In the genomic region with DNA sequence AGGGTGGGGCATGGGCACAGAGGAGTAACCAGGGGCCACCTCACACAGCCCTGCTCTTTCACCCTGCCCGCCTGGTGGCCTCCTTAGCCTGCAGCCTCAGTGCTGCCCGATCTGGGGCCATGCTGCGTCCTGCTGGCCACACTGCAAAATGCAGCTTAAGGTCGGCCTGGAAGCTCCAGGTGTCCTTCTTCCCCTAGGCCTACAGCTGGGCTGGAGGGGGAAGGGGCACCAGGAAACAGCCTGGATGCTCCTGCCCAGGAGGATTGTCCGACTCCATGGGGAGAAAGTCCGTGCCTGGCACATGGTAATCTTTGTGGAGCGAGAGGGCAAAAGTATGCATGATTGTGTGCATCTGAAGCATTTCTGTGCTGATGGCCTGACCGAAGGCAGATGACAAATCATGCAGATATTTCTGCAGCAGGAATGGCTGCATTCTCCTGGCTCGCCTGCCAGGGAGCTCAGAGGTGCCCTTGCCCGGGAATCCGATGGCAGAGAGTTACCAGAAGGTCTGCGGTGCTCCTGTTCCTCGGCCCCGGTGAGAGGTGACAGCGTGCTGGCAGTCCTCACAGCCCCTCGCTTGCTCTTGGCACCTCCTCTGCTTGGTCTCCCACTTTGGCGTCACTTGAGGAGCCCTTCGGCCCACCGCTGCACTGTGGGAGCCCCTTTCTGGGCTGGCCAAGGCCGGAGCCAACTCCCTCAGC, we compare ENCODE assay signal across 8 cellular contexts. TPM values are rescaled to one million over a fixed set of nuclear protein-coding genes. Genes with fewer than 3 reads are reported as not detected.
DNase-seq lines count a peak whose midpoint lies in the region; ATAC-seq, FAIRE-seq and TF ChIP-seq lines count a peak whose summit lies in the region.

No MANE protein-coding gene starts in this region.

- no peak for TF ChIP-seq POLR2A in endothelial cell of umbilical vein (IDR thresholded peaks at IDR 0.05; ENCODE audit: low read depth, low read length)

- H3K79me2 ChIP-seq in OCI-LY1 (ENCODE audit: insufficient read depth, low read length) (no peaks in the 10 kb centered on the region), endothelial cell of umbilical vein (ENCODE audit: control insufficient read depth, insufficient read depth, low read length) (no peaks in the 10 kb centered on the region), trophoblast cell (ENCODE audit: control insufficient read depth, insufficient read depth, low read length, poor library complexity) (no peaks in the 10 kb centered on the region)

- TF ChIP-seq CTCF in OCI-LY1 (IDR thresholded peaks at IDR 0.05; ENCODE audit: low read length): peak; percentile 23; the same call in 1 of the 2 replicates
- TF ChIP-seq CTCF in endothelial cell of umbilical vein (IDR thresholded peaks at IDR 0.05; ENCODE audit: extremely low read depth in 1 of 2, insufficient read depth in 1 of 2, low read depth in 1 of 2, low read length in 2 of 2): peak; percentile 24 to 57

- dilution Hi-C loops in endothelial cell of umbilical vein (cut with MboI; ENCODE audit: extremely low pct_ligation_motif_present, low sequenced_read_pairs): no loop called here

- H4K12ac ChIP-seq in trophoblast cell (ENCODE audit: low read depth, low read length): no peak overlapping the region

- peaks cover 4% of the 10 kb centered on the region for H3K27me3 Mint-ChIP-seq in activated naive CD8-positive, alpha-beta T cell treated with anti-CD3 and anti-CD28 coated beads, Interleukin-2, amount 10 ng/mL, durations not matched to agents 7 days and 5 days
- H3K27me3 Mint-ChIP-seq in activated naive CD8-positive, alpha-beta T cell treated with anti-CD3 and anti-CD28 coated beads for 36 hours: no peaks in the 10 kb centered on the region

- H3K79me1 ChIP-seq in trophoblast cell (ENCODE audit: low read length): no peaks in the 10 kb centered on the region

- H2BK12ac ChIP-seq in trophoblast cell (ENCODE audit: low read length): no peak overlapping the region

- no peak overlapping the region for H3K4me3 ChIP-seq in OCI-LY1 (ENCODE audit: low read depth, low read length, poor library complexity, severe bottlenecking)
- no peak overlapping the region for H3K4me3 ChIP-seq in endothelial cell of umbilical vein (replicated peaks in 1 of 3; ENCODE audit: insufficient read depth in 1 of 3, low read depth in 1 of 3, low read length in 3 of 3)
- no peak overlapping the region for H3K4me3 ChIP-seq in trophoblast cell (ENCODE audit: low read depth, low read length)

- no peaks in the 10 kb centered on the region for H3K36me3 Mint-ChIP-seq in activated naive CD8-positive, alpha-beta T cell treated with anti-CD3 and anti-CD28 coated beads, Interleukin-2, amount 10 ng/mL, durations not matched to agents 7 days and 5 days
- H3K36me3 Mint-ChIP-seq in activated naive CD8-positive, alpha-beta T cell treated with anti-CD3 and anti-CD28 coated beads for 36 hours: no peaks in the 10 kb centered on the region

- H3K27ac ChIP-seq in OCI-LY1 (ENCODE audit: low read depth, low read length, poor library complexity, severe bottlenecking): no peak overlapping the region
- H3K27ac ChIP-seq in endothelial cell of umbilical vein (ENCODE audit: insufficient read depth, low read depth, low read length): no peak overlapping the region
- no peak overlapping the region for H3K27ac ChIP-seq in trophoblast cell (ENCODE audit: low read depth, low read length)

- H3K14ac ChIP-seq in trophoblast cell (ENCODE audit: low read length): no peak overlapping the region

- WGBS in trophoblast cell (ENCODE audit: extremely low coverage, insufficient coverage, insufficient read length): no CpG with 5 or more reads among the region's 20 CpGs

- no peak overlapping the region for H3K23ac ChIP-seq in trophoblast cell (ENCODE audit: low read length)

- no peak overlapping the region for H4K91ac ChIP-seq in trophoblast cell (ENCODE audit: low read depth, low read length)

- H2AK5ac ChIP-seq in trophoblast cell (ENCODE audit: low read length): no peak overlapping the region

- H4K8ac ChIP-seq in trophoblast cell (ENCODE audit: low read depth, low read length): no peak overlapping the region

- no peak overlapping the region for H2BK120ac ChIP-seq in trophoblast cell (ENCODE audit: insufficient read depth, low read length, poor library complexity)

- no peaks in the 10 kb centered on the region for H3F3A ChIP-seq in OCI-LY1 (ENCODE audit: insufficient read depth, low read length)

- intact Hi-C loops in endothelial cell of umbilical vein (cut with micrococcal nuclease): loop anchor here (1.0 kb wide), 1 partner anchor 459 kb away; no protein-coding TSS in a partner anchor

- H3K9me2 ChIP-seq in OCI-LY1 (ENCODE audit: low read depth, low read length): no peaks in the 10 kb centered on the region

- no peak overlapping the region for H3K4me3 Mint-ChIP-seq in activated naive CD8-positive, alpha-beta T cell treated with anti-CD3 and anti-CD28 coated beads, Interleukin-2, amount 10 ng/mL, durations not matched to agents 7 days and 5 days
- H3K4me3 Mint-ChIP-seq in activated naive CD8-positive, alpha-beta T cell treated with anti-CD3 and anti-CD28 coated beads for 36 hours: no peak overlapping the region

- H3K36me3 ChIP-seq in OCI-LY1 (ENCODE audit: insufficient read depth, low read length) (no peaks in the 10 kb centered on the region), endothelial cell of umbilical vein (ENCODE audit: control insufficient read depth in 2 of 2, extremely low read depth in 1 of 2, insufficient read depth in 2 of 2, low read length in 2 of 2) (no peaks in the 10 kb centered on the region), trophoblast cell (ENCODE audit: control insufficient read depth in 1 of 2, insufficient read depth in 2 of 2, low read length in 2 of 2) (no peaks in the 10 kb centered on the region)

- ATAC-seq in activated naive CD8-positive, alpha-beta T cell treated with anti-CD3 and anti-CD28 coated beads, Interleukin-2, amount 10 ng/mL, durations not matched to agents 7 days and 5 days (ENCODE audit: low read depth): peak; percentile 67
- ATAC-seq in GM18502 (IDR thresholded peaks at IDR 0.05; ENCODE audit: poor library complexity, unreplicated experiment): no peak
- no peak for ATAC-seq in HG02973 (IDR thresholded peaks at IDR 0.05; ENCODE audit: unreplicated experiment)

- no peaks in the 10 kb centered on the region for H3K9me3 Mint-ChIP-seq in activated naive CD8-positive, alpha-beta T cell treated with anti-CD3 and anti-CD28 coated beads, Interleukin-2, amount 10 ng/mL, durations not matched to agents 7 days and 5 days
- H3K9me3 Mint-ChIP-seq in activated naive CD8-positive, alpha-beta T cell treated with anti-CD3 and anti-CD28 coated beads for 36 hours: peaks cover 2% of the 10 kb centered on the region

- POLR2A ChIA-PET in activated naive CD8-positive, alpha-beta T cell treated with anti-CD3 and anti-CD28 coated beads, Interleukin-2, amount 10 ng/mL, durations not matched to agents 7 days and 5 days (lab: Charles Lee): no interaction called here
- POLR2A ChIA-PET in endothelial cell of umbilical vein (lab: Charles Lee): no interaction called here

- H3K4me1 ChIP-seq in OCI-LY1 (ENCODE audit: insufficient read depth, low read length, severe bottlenecking): peaks cover 10% of the 10 kb centered on the region
- no peaks in the 10 kb centered on the region for H3K4me1 ChIP-seq in endothelial cell of umbilical vein (ENCODE audit: control insufficient read depth, extremely low read depth, insufficient read depth, low read length)
- H3K4me1 ChIP-seq in trophoblast cell (ENCODE audit: control insufficient read depth in 1 of 2, insufficient read depth in 2 of 2, low read length in 2 of 2): peaks cover 5 to 11% of the 10 kb centered on the region in 2 experiments

- H3K4me2 ChIP-seq in OCI-LY1 (ENCODE audit: low read length): no peak overlapping the region
- no peak overlapping the region for H3K4me2 ChIP-seq in endothelial cell of umbilical vein (ENCODE audit: insufficient read depth, low read length)
- H3K4me2 ChIP-seq in trophoblast cell (ENCODE audit: low read length): no peak overlapping the region

- H3K4me1 Mint-ChIP-seq in activated naive CD8-positive, alpha-beta T cell treated with anti-CD3 and anti-CD28 coated beads, Interleukin-2, amount 10 ng/mL, durations not matched to agents 7 days and 5 days: peaks cover 19% of the 10 kb centered on the region
- peaks cover 16% of the 10 kb centered on the region for H3K4me1 Mint-ChIP-seq in activated naive CD8-positive, alpha-beta T cell treated with anti-CD3 and anti-CD28 coated beads for 36 hours

- H3K27ac Mint-ChIP-seq in activated naive CD8-positive, alpha-beta T cell treated with anti-CD3 and anti-CD28 coated beads, Interleukin-2, amount 10 ng/mL, durations not matched to agents 7 days and 5 days: peak overlapping the region; percentile 34
- H3K27ac Mint-ChIP-seq in activated naive CD8-positive, alpha-beta T cell treated with anti-CD3 and anti-CD28 coated beads for 36 hours: no peak overlapping the region

- no peak overlapping the region for H3K4ac ChIP-seq in trophoblast cell (ENCODE audit: low read depth, low read length)

- H2BK5ac ChIP-seq in trophoblast cell (ENCODE audit: low read depth, low read length, poor library complexity): no peak overlapping the region

- CTCF ChIA-PET in endothelial cell of umbilical vein (lab: Charles Lee): interaction anchor here (0.6 to 3.6 kb wide), 11 partner anchors 10 to 465 kb away, joined by 3 to 13 read pairs (median 4); a partner anchor contains a TSS

- H3K9ac ChIP-seq in OCI-LY1 (ENCODE audit: low read length) (no peak overlapping the region), endothelial cell of umbilical vein (replicated peaks; ENCODE audit: extremely low read depth, insufficient read depth, low read length) (no peak overlapping the region), trophoblast cell (ENCODE audit: low read length) (no peak overlapping the region)

- no peaks in the 10 kb centered on the region for H3K9me3 ChIP-seq in OCI-LY1 (ENCODE audit: low read length)
- no peaks in the 10 kb centered on the region for H3K9me3 ChIP-seq in endothelial cell of umbilical vein (replicated peaks; ENCODE audit: control insufficient read depth, insufficient read depth, low read length)
- H3K9me3 ChIP-seq in trophoblast cell (ENCODE audit: insufficient read depth, low read depth, low read length): peaks cover 2% of the 10 kb centered on the region

- H3K18ac ChIP-seq in trophoblast cell (ENCODE audit: low read length): no peak overlapping the region

- DNase-seq in activated naive CD8-positive, alpha-beta T cell treated with anti-CD3 and anti-CD28 coated beads, Interleukin-2, amount 10 ng/mL, durations not matched to agents 7 days and 5 days: peak; percentile 57
- no peak for DNase-seq in activated naive CD8-positive, alpha-beta T cell treated with anti-CD3 and anti-CD28 coated beads for 36 hours
- DNase-seq in endothelial cell of umbilical vein (ENCODE audit: low read depth, low spot score) (no peak), trophoblast cell (peak; percentile 70 to 89), NCI-H524 treated with DMSO at 0.1 percent for 48 hours (lab: John Stamatoyannopoulos, UW) (no peak)

- H3K27me3 ChIP-seq in OCI-LY1 (ENCODE audit: insufficient read depth, low read length) (no peaks in the 10 kb centered on the region), endothelial cell of umbilical vein (ENCODE audit: control insufficient read depth in 2 of 2, insufficient read depth in 2 of 2, low read length in 2 of 2) (no peaks in the 10 kb centered on the region), trophoblast cell (ENCODE audit: insufficient read depth, low read length) (no peaks in the 10 kb centered on the region)

- H3K9me1 ChIP-seq in endothelial cell of umbilical vein (replicated peaks; ENCODE audit: control insufficient read depth, extremely low read depth, insufficient read depth, low read length): no peaks in the 10 kb centered on the region

- no TSS peak for BruUV-seq in endothelial cell of umbilical vein (replicated peaks; lab: Mats Ljungman, UMichigan)

- no peaks in the 10 kb centered on the region for H4K20me1 ChIP-seq in OCI-LY1 (ENCODE audit: insufficient read depth, low read length)
- no peaks in the 10 kb centered on the region for H4K20me1 ChIP-seq in endothelial cell of umbilical vein (replicated peaks; ENCODE audit: control insufficient read depth, extremely low read depth, insufficient read depth, low read length)

- H2AFZ ChIP-seq in OCI-LY1 (ENCODE audit: low read length) (no peak overlapping the region), endothelial cell of umbilical vein (ENCODE audit: low read depth, low read length) (no peak overlapping the region), trophoblast cell (ENCODE audit: insufficient read depth, low read length, poor library complexity) (no peak overlapping the region)

- FAIRE-seq in endothelial cell of umbilical vein (lab: Jason Lieb, UNC): peak; percentile 44

RNA-seq across cellular contexts. Expression of a gene that starts 12.8 kb away (rescaled TPM):
- total RNA-seq in activated naive CD8-positive, alpha-beta T cell treated with anti-CD3 and anti-CD28 coated beads, Interleukin-2, amount 10 ng/mL, durations not matched to agents 7 days and 5 days: not detected
- total RNA-seq in activated naive CD8-positive, alpha-beta T cell treated with anti-CD3 and anti-CD28 coated beads for 36 hours: not detected
- total RNA-seq in endothelial cell of umbilical vein: not detected in 2 replicates
- not detected in 2 replicates for polyA plus RNA-seq in endothelial cell of umbilical vein
- polyA plus RNA-seq in endothelial cell of umbilical vein (2011; cell fraction: cytosol; rRNA removed): not detected in 2 replicates
- not detected in 2 replicates for polyA plus RNA-seq in endothelial cell of umbilical vein (2011; cell fraction: nucleus; rRNA removed)
- not detected in 2 replicates for polyA plus RNA-seq in endothelial cell of umbilical vein (2012)
- not detected in 2 replicates for polyA minus RNA-seq in endothelial cell of umbilical vein
- polyA minus RNA-seq in endothelial cell of umbilical vein (2011; cell fraction: cytosol; rRNA and poly(A)+ RNA removed): 1.1 TPM
- polyA minus RNA-seq in endothelial cell of umbilical vein (2011; cell fraction: nucleus; rRNA and poly(A)+ RNA removed): not detected in 2 replicates
- 0.21 and 0.25 TPM in 2 replicates for polyA plus RNA-seq in trophoblast cell (2013)

RNA-seq across cellular contexts. Expression of a gene that starts 40.9 kb away (rescaled TPM):
- total RNA-seq in activated naive CD8-positive, alpha-beta T cell treated with anti-CD3 and anti-CD28 coated beads, Interleukin-2, amount 10 ng/mL, durations not matched to agents 7 days and 5 days: not detected
- not detected for total RNA-seq in activated naive CD8-positive, alpha-beta T cell treated with anti-CD3 and anti-CD28 coated beads for 36 hours
- not detected in 2 replicates for total RNA-seq in endothelial cell of umbilical vein
- not detected in 2 replicates for polyA plus RNA-seq in endothelial cell of umbilical vein
- polyA plus RNA-seq in endothelial cell of umbilical vein (2011; cell fraction: cytosol; rRNA removed): not detected in 2 replicates
- not detected in 2 replicates for polyA plus RNA-seq in endothelial cell of umbilical vein (2011; cell fraction: nucleus; rRNA removed)
- not detected in 2 replicates for polyA plus RNA-seq in endothelial cell of umbilical vein (2012)
- not detected in 2 replicates for polyA minus RNA-seq in endothelial cell of umbilical vein
- polyA minus RNA-seq in endothelial cell of umbilical vein (2011; cell fraction: cytosol; rRNA and poly(A)+ RNA removed): not detected
- polyA minus RNA-seq in endothelial cell of umbilical vein (2011; cell fraction: nucleus; rRNA and poly(A)+ RNA removed): not detected in 2 replicates
- polyA plus RNA-seq in trophoblast cell (2013): 0.11 TPM in 2 replicates

Comparison
In these comparisons a context has a peak if more than half of its experiments do, and no peak if none do; other contexts are left out.
1. DNase-seq: peak in activated naive CD8-positive, alpha-beta T cell treated with anti-CD3 and anti-CD28 coated beads, Interleukin-2, amount 10 ng/mL, durations not matched to agents 7 days and 5 days (single experiment) and trophoblast cell (2 of 2); none in activated naive CD8-positive, alpha-beta T cell treated with anti-CD3 and anti-CD28 coated beads for 36 hours (single experiment), endothelial cell of umbilical vein (single experiment) and NCI-H524 treated with DMSO at 0.1 percent for 48 hours (single experiment).